12 cellular contexts compared by ENCODE assay signal in the genomic region with DNA sequence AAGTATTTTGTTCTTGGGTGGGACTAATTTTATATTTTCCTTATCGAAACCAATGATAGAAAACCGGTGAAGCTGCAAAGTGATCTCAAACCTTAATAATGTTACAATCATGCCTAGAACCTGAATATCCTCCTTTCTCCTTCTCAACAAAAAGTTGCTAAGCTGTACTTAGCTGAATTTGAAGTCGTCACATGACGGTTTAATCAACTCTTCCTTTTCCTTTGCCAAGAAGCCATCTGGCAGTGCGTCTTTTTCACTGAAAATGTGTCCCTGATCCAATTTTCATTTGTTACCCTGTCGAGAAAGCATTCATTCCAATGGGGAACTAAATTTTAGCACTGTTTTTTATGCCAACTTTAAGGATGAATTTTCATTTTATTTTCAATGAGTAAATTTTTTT.
"Had no signal": no experiment of that assay in that cellular context is flagged by ENCODE, and none has a peak within 500 bp of the region (broad histone marks: within the 10 kb centered on the region; RNA-seq: fewer than 3 reads in every experiment).

No MANE protein-coding gene starts in this region.

- H3K27ac Mint-ChIP-seq: memory B cell; stimulated activated naive CD8-positive, alpha-beta T cell treated with anti-CD3 and anti-CD28 coated beads, Interleukin-15, amount 100 ng/mL, for 72 hours; T-cell had no signal

- H3K4me1 ChIP-seq: foreskin keratinocyte, thyroid gland had no signal

- H3K27ac ChIP-seq: foreskin keratinocyte, thyroid gland had no signal

- H3K36me3 ChIP-seq: thyroid gland had no signal

- DNase-seq: activated CD4-positive, alpha-beta T cell treated with anti-CD3 and anti-CD28 coated beads, Interleukin-2, amount 50 U/mL, for 1 hour; activated CD8-positive, alpha-beta memory T cell treated with anti-CD3 and anti-CD28 coated beads for 24 hours; activated naive CD4-positive, alpha-beta T cell; aorta; foreskin keratinocyte; SK-N-SH; stimulated activated CD4-positive, alpha-beta T cell treated with anti-CD3 and anti-CD28 coated beads, Interleukin-1b, Interleukin-23, amount 100 ng/mL, for 48 hours; stimulated activated naive CD8-positive, alpha-beta T cell treated with anti-CD3 and anti-CD28 coated beads, Interleukin-15, amount 100 ng/mL, for 72 hours; T-cell; T-helper 9 cell; thyroid gland had no signal

- H3K9ac ChIP-seq: SK-N-SH had no signal

- H3K27me3 Mint-ChIP-seq: memory B cell; stimulated activated naive CD8-positive, alpha-beta T cell treated with anti-CD3 and anti-CD28 coated beads, Interleukin-15, amount 100 ng/mL, for 72 hours; T-cell had no signal

- ATAC-seq: foreskin keratinocyte; stimulated activated naive CD8-positive, alpha-beta T cell treated with anti-CD3 and anti-CD28 coated beads, Interleukin-15, amount 100 ng/mL, for 72 hours; T-cell had no signal

- H3K27me3 ChIP-seq: foreskin keratinocyte, thyroid gland had no signal

- H3K36me3 Mint-ChIP-seq: memory B cell, T-cell had no signal

- H3K4me3 ChIP-seq: thyroid gland had no signal

- H3K4me3 Mint-ChIP-seq: memory B cell; stimulated activated naive CD8-positive, alpha-beta T cell treated with anti-CD3 and anti-CD28 coated beads, Interleukin-15, amount 100 ng/mL, for 72 hours; T-cell had no signal

- H3K9me3 ChIP-seq: thyroid gland had no signal

- H3K4me1 Mint-ChIP-seq: memory B cell; stimulated activated naive CD8-positive, alpha-beta T cell treated with anti-CD3 and anti-CD28 coated beads, Interleukin-15, amount 100 ng/mL, for 72 hours; T-cell had no signal
